Comparison of ENCODE assay signal across 8 cellular contexts in genomic region chr11:9506489-9507343, GRCh38. TPM values are rescaled to one million over a fixed set of nuclear protein-coding genes. Genes with fewer than 3 reads are reported as not detected.
DNase-seq lines count a peak whose midpoint lies in the region; ATAC-seq and TF ChIP-seq lines count a peak whose summit lies in the region.

No MANE protein-coding gene starts in this region.

- DNase-seq in DMS153 (lab: John Stamatoyannopoulos, UW) (peak; percentile 52), NCI-H748 treated with DMSO at 0.1 percent for 48 hours (lab: John Stamatoyannopoulos, UW) (peak; percentile 44), lung (ENCODE audit: low spot score) (peak; percentile 76)
- DNase-seq in activated CD4-positive, alpha-beta T cell treated with anti-CD3 and anti-CD28 coated beads, Interleukin-2, amount 50 U/mL, for 48 hours: peak; percentile 79 to 84
- DNase-seq in stimulated activated CD8-positive, alpha-beta memory T cell treated with anti-CD3 and anti-CD28 coated beads, Interleukin-15, amount 100 ng/mL, for 24 hours (ENCODE audit: low read depth): peak; percentile 53

- 48 to 53% methylated on average over 6 of the region's 6 CpGs for WGBS in ectodermal cell, 2 experiments
- 48 to 51% methylated on average over 6 of the region's 6 CpGs for WGBS in lung, 2 donors

- H3K27ac ChIP-seq in ectodermal cell (ENCODE audit: insufficient read depth, low read depth, low read length, poor library complexity, severe bottlenecking): peak overlapping the region; percentile 1
- H3K27ac ChIP-seq in lung (ENCODE audit: low read depth in 1 of 2, low read length in 1 of 2): no peak overlapping the region

- H3K4me3 ChIP-seq in ectodermal cell (ENCODE audit: insufficient read depth, low read depth, low read length) (no peak overlapping the region), lung (no peak overlapping the region)

- H3K27me3 ChIP-seq in ectodermal cell (ENCODE audit: control insufficient read depth, insufficient read depth, low read length, poor library complexity, severe bottlenecking) (no peaks in the 10 kb centered on the region), lung (ENCODE audit: control insufficient read depth, insufficient read depth) (no peaks in the 10 kb centered on the region)

- TF ChIP-seq CTCF in lung (IDR thresholded peaks at IDR 0.05; ENCODE audit: control extremely low read depth, extremely low read depth): peak; percentile 91

- H3K4me1 ChIP-seq in ectodermal cell (ENCODE audit: control insufficient read depth, insufficient read depth, low read length) (no peaks in the 10 kb centered on the region), lung (ENCODE audit: control insufficient read depth in 2 of 2, insufficient read depth in 2 of 2, low read length in 2 of 2) (no peaks in the 10 kb centered on the region)

- H3K9me3 ChIP-seq in ectodermal cell (ENCODE audit: control insufficient read depth, low read length) (no peaks in the 10 kb centered on the region), lung (ENCODE audit: control insufficient read depth in 2 of 2, insufficient read depth in 1 of 2, low read length in 1 of 2) (no peaks in the 10 kb centered on the region)

- H3K36me3 ChIP-seq in ectodermal cell (ENCODE audit: control insufficient read depth, insufficient read depth, low read length): peaks cover 19% of the 10 kb centered on the region
- H3K36me3 ChIP-seq in lung (ENCODE audit: control insufficient read depth in 2 of 2, insufficient read depth in 2 of 2, low read length in 2 of 2): peaks cover 11 to 13% of the 10 kb centered on the region in 2 donors

- ATAC-seq in HG03280 (IDR thresholded peaks at IDR 0.05; ENCODE audit: unreplicated experiment): peak; percentile 42
- peak; percentile 69 for ATAC-seq in lung (ENCODE audit: insufficient read depth, low FRiP score)
- no peak for ATAC-seq in GM18511 (IDR thresholded peaks at IDR 0.05; ENCODE audit: unreplicated experiment)

RNA-seq across cellular contexts. Expression of gene ZNF143, which starts 45.9 kb away (rescaled TPM):
- polyA plus RNA-seq in ectodermal cell (2013, experiment 1 of 4): 34.9 TPM
- 29.9 TPM for polyA plus RNA-seq in ectodermal cell (2013, experiment 2 of 4)
- polyA plus RNA-seq in ectodermal cell (2013, experiment 3 of 4): 19.4 TPM
- polyA plus RNA-seq in ectodermal cell (2013, experiment 4 of 4): 28.4 TPM
- 10 to 100 TPM; 18.5 to 32.2 TPM for total RNA-seq in lung
- polyA plus RNA-seq in lung: 10 to 100 TPM in 1 of 2 donors, 1 to 10 TPM in 1; 9.7 to 22.2 TPM
